9 cellular contexts compared by ENCODE assay signal in the genomic region with DNA sequence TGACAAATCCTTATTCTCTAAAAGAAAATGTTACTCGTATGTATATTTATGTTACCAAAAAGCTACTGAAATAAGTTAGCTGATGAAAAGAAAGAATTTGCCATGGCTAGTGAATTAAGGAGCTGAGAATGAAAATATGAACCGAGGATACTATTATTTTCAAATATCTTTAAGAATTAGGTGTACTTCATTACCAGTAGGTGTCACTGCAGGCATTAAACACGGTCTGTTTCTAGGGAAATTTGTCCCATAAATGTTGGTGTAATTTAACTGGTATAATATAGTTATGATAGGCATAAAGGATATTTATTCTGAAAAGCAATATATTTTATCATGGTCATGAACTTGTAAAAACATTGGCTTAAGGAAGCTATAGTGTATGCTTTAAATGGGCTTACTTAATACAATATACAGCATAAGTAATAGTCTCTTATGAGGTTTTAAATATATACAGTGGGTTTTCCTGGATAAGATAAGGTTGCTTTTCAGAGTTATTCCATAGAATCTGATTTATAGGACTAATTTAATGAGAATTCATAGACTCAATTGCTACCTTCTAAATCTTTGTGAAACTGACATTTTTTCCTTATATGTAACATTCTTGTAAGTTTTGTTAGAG.
DNase-seq lines count a peak whose midpoint lies in the region; ATAC-seq and TF ChIP-seq lines count a peak whose summit lies in the region.
"Had no signal": no experiment of that assay in that cellular context is flagged by ENCODE, and none has a peak within 500 bp of the region (broad histone marks: within the 10 kb centered on the region; RNA-seq: fewer than 3 reads in every experiment).

No MANE protein-coding gene starts in this region.

- no peaks in the 10 kb centered on the region for H3K4me1 ChIP-seq in transverse colon

- WGBS in transverse colon (ENCODE audit: low coverage in 1 of 2), 2 donors, result 6 to 17% methylated on average over 3 of the region's 3 CpGs

- no peak for TF ChIP-seq EP300 in transverse colon (IDR thresholded peaks at IDR 0.05; ENCODE audit: low read depth)

- in situ Hi-C loops in transverse colon (cut with MboI; ENCODE audit: low pct_ligation_motif_present in 1 of 4, low pct_unique_long_range_greater_than_20kb in 1 of 4, low sequenced_read_pairs in 3 of 4), result no loop called here

- H3K27me3 ChIP-seq in transverse colon, result no peaks in the 10 kb centered on the region

- DNase-seq in NCI-H1694 treated with DMSO at 0.1 percent for 48 hours (lab: John Stamatoyannopoulos, UW) (peak; percentile 76), amniotic epithelial cell (ENCODE audit: low read depth) (peak; percentile 68), iPS-NIHi11 (ENCODE audit: low spot score) (peak; percentile 29), transverse colon (no peak)
- DNase-seq: activated B cell treated with CpG ODN at 0.5 μM for 24 hours had no signal

- no peak overlapping the region for H3K27ac ChIP-seq in transverse colon

- TF ChIP-seq POLR2A in transverse colon (IDR thresholded peaks at IDR 0.05), result no peak

- intact Hi-C loops in transverse colon (cut with DNase I; ENCODE audit: low total_unique reads), result no loop called here

- TF ChIP-seq CTCF in GM12872 (IDR thresholded peaks at IDR 0.05; ENCODE audit: insufficient read depth, low read depth, low read length) (peak; percentile 32; the same call in 1 of the 3 replicates), transverse colon (IDR thresholded peaks at IDR 0.05) (peak; percentile 16 to 51 (median 43))

- no peak overlapping the region for H3K4me3 ChIP-seq in transverse colon

- no peak for ATAC-seq in HG03565 (IDR thresholded peaks at IDR 0.05; ENCODE audit: unreplicated experiment)
- no peak for ATAC-seq in GM18867 (IDR thresholded peaks at IDR 0.05; ENCODE audit: unreplicated experiment)
- no peak for ATAC-seq in GM18498 (IDR thresholded peaks at IDR 0.05; ENCODE audit: unreplicated experiment)

- H3K9me3 ChIP-seq in transverse colon, result no peaks in the 10 kb centered on the region

- H3K36me3 ChIP-seq in transverse colon, result no peaks in the 10 kb centered on the region
